26 cellular contexts compared by ENCODE assay signal in the genomic region with DNA sequence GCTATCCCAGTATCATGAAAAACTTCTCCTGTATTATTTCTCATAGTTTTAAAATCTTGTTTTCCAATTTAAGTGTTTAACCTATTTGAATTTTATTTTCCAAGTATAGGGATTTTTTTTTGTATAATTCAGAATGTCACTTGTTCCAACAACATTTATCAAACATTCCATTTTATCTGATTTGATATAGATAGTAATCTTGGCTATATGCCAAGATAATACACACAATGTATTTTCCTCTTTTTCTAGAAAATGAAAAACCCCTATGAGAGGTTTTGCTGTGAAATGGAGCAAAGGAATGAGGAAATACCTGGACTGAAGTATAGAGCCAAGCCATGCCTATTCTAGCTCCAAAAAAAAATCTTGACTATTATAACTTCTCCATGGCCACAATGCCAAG.
"Had no signal": no experiment of that assay in that cellular context is flagged by ENCODE, and none has a peak within 500 bp of the region (broad histone marks: within the 10 kb centered on the region; RNA-seq: fewer than 3 reads in every experiment).

No MANE protein-coding gene starts in this region.

- H3K36me3 ChIP-seq: colonic mucosa, esophagus muscularis mucosa, esophagus squamous epithelium, gastrocnemius medialis, gastroesophageal sphincter, heart left ventricle, heart right ventricle had no signal

- H3K4me1 ChIP-seq: colonic mucosa, esophagus muscularis mucosa, gastrocnemius medialis, gastroesophageal sphincter, heart left ventricle, heart right ventricle had no signal

- H3K27me3 ChIP-seq: colonic mucosa, dorsolateral prefrontal cortex, esophagus muscularis mucosa, esophagus squamous epithelium, foreskin keratinocyte, gastrocnemius medialis, gastroesophageal sphincter, heart left ventricle, heart right ventricle had no signal

- DNase-seq: colonic mucosa; cortex of kidney; dermis blood vessel endothelial cell; dorsolateral prefrontal cortex; effector CD4-positive, alpha-beta T cell; effector CD8-positive, alpha-beta T cell; effector memory CD4-positive, alpha-beta T cell; effector memory CD8-positive, alpha-beta T cell; endodermal cell; erythroblast; esophagus squamous epithelium; foreskin fibroblast; foreskin keratinocyte; foreskin melanocyte; gastrocnemius medialis; glutamatergic neuron; head of caudate nucleus; heart left ventricle; heart right ventricle had no signal

- H3K9me3 ChIP-seq: colonic mucosa, esophagus squamous epithelium, gastrocnemius medialis, gastroesophageal sphincter had no signal

- H3K27ac ChIP-seq: colonic mucosa, coronary artery, dorsolateral prefrontal cortex, epithelial cell of prostate, esophagus muscularis mucosa, esophagus squamous epithelium, foreskin keratinocyte, gastrocnemius medialis, gastroesophageal sphincter, heart left ventricle, heart right ventricle had no signal

- FAIRE-seq: colon, endothelial cell of umbilical vein had no signal

- H3K4me3 ChIP-seq: colonic mucosa, coronary artery, dorsolateral prefrontal cortex, esophagus muscularis mucosa, esophagus squamous epithelium, gastrocnemius medialis, gastroesophageal sphincter, heart left ventricle, heart right ventricle had no signal

- ATAC-seq: effector memory CD8-positive, alpha-beta T cell; esophagus mucosa; foreskin keratinocyte; gastrocnemius medialis; gastroesophageal sphincter; heart left ventricle; heart right ventricle had no signal
